In the genomic region with DNA sequence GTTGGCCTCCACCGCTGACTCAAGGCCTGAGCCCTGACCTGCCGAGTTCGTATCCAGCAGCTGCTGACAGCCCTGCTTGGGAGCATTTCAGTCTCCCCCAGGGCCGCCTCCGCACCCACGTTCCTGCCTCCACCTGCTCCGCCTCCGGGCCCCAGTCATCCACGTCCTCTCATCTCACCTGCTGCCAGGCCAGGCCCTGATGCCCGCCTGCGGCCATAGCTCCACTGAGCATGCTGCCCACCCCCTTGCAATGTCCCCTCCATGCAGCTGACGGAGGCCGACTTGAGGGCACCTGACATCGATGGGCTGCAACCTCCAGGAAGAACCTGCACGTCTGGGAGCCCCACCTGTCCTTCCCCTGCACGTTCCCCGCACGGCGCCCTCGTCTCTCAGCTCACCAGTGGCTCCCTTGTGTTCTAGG, we compare ENCODE assay signal across 16 cellular contexts. TPM values are rescaled to one million over a fixed set of nuclear protein-coding genes. Genes with fewer than 3 reads are reported as not detected.
DNase-seq lines count a peak whose midpoint lies in the region; TF ChIP-seq lines count a peak whose summit lies in the region.
"Had no signal": no experiment of that assay in that cellular context is flagged by ENCODE, and none has a peak within 500 bp of the region (broad histone marks: within the 10 kb centered on the region; RNA-seq: fewer than 3 reads in every experiment).

No MANE protein-coding gene starts in this region.

- H3K36me3 ChIP-seq in BLaER1 (peaks cover 58% of the 10 kb centered on the region), H7 (replicated peaks; ENCODE audit: control insufficient read depth, insufficient read depth, low read length) (no peaks in the 10 kb centered on the region)
- no peaks in the 10 kb centered on the region for H3K36me3 ChIP-seq in CD4-positive, alpha-beta memory T cell (ENCODE audit: insufficient read depth, low read length)

- H4K20me1 ChIP-seq in BLaER1 = peaks cover 73% of the 10 kb centered on the region; the same call in 1 of the 2 replicates

- peak overlapping the region; percentile 59 for H3K27ac Mint-ChIP-seq in glutamatergic neuron (ENCODE audit: unreplicated experiment)
- H3K27ac Mint-ChIP-seq in CD4-positive, alpha-beta memory T cell = no peak overlapping the region
- H3K27ac Mint-ChIP-seq: HFFc6 had no signal

- POLR2A ChIA-PET in CD4-positive, alpha-beta memory T cell (lab: Charles Lee; ENCODE audit: partially characterized antibody) = no interaction called here

- TF ChIP-seq CTCF in glutamatergic neuron (IDR thresholded peaks at IDR 0.05; ENCODE audit: partially characterized antibody, unreplicated experiment) = no peak

- intact Hi-C loops in posterior vena cava (cut with DNase I) = no loop called here
- intact Hi-C loops in CD4-positive, alpha-beta memory T cell (cut with micrococcal nuclease) = no loop called here

- H3K9me3 ChIP-seq in BLaER1 = peaks cover 3% of the 10 kb centered on the region; the same call in 1 of the 2 replicates
- H3K9me3 ChIP-seq in CD4-positive, alpha-beta memory T cell (ENCODE audit: control insufficient read depth in 1 of 2, low read length in 2 of 2) = no peaks in the 10 kb centered on the region

- CTCF ChIA-PET in CD4-positive, alpha-beta memory T cell (lab: Charles Lee; ENCODE audit: partially characterized antibody) = no interaction called here

- peaks cover 27% of the 10 kb centered on the region for H3K4me1 Mint-ChIP-seq in glutamatergic neuron (ENCODE audit: low read depth, unreplicated experiment)
- H3K4me1 Mint-ChIP-seq in CD4-positive, alpha-beta memory T cell = peaks cover 0 to 5% (median 0%) of the 10 kb centered on the region in 4 donors

- peak overlapping the region; percentile 16 for H3K4me3 Mint-ChIP-seq in glutamatergic neuron (ENCODE audit: unreplicated experiment)
- no peak overlapping the region for H3K4me3 Mint-ChIP-seq in CD4-positive, alpha-beta memory T cell
- H3K4me3 Mint-ChIP-seq: HFFc6 had no signal

- peak; percentile 56 for DNase-seq in H7
- DNase-seq in glutamatergic neuron = no peak
- peak; percentile 76 for DNase-seq in posterior vena cava (ENCODE audit: low spot score)
- DNase-seq in activated CD4-positive, alpha-beta T cell treated with anti-CD3 and anti-CD28 coated beads for 4 hours = no peak
- DNase-seq in cerebellar nuclear complex (lab: John Stamatoyannopoulos, UW) = no peak
- no peak for DNase-seq in CD4-positive, alpha-beta memory T cell
- DNase-seq: DMS53, GOT3, HFFc6, KBM-7, NCI-H1417 treated with DMSO at 0.1 percent for 48 hours, NCI-H2029, NCI-H2171, NCI-H748 treated with DMSO at 0.1 percent for 48 hours had no signal

- peaks cover 9% of the 10 kb centered on the region for H3K27me3 Mint-ChIP-seq in glutamatergic neuron (ENCODE audit: unreplicated experiment)
- no peaks in the 10 kb centered on the region for H3K27me3 Mint-ChIP-seq in CD4-positive, alpha-beta memory T cell

- H3K27me3 ChIP-seq in BLaER1 (no peaks in the 10 kb centered on the region), H7 (ENCODE audit: control insufficient read depth, insufficient read depth, low read length) (peaks cover 20% of the 10 kb centered on the region)
- H3K27me3 ChIP-seq in CD4-positive, alpha-beta memory T cell (ENCODE audit: insufficient read depth, low read length) = no peaks in the 10 kb centered on the region

- peaks cover 47% of the 10 kb centered on the region for H3K4me1 ChIP-seq in BLaER1
- no peaks in the 10 kb centered on the region for H3K4me1 ChIP-seq in CD4-positive, alpha-beta memory T cell (ENCODE audit: insufficient read depth, low read length)

- H3K36me3 Mint-ChIP-seq in glutamatergic neuron (ENCODE audit: unreplicated experiment) = peaks cover 3% of the 10 kb centered on the region
- H3K36me3 Mint-ChIP-seq in CD4-positive, alpha-beta memory T cell = peaks cover 0 to 8% of the 10 kb centered on the region in 2 donors

- no peak overlapping the region for H3K4me3 ChIP-seq in BLaER1
- no peak overlapping the region for H3K4me3 ChIP-seq in H7 (ENCODE audit: insufficient read depth, low read depth, low read length)
- no peak overlapping the region for H3K4me3 ChIP-seq in CD4-positive, alpha-beta memory T cell (ENCODE audit: low read length in 2 of 2)

- H3K27ac ChIP-seq in BLaER1 = no peak overlapping the region; the same call in 1 of the 2 replicates
- H3K27ac ChIP-seq in CD4-positive, alpha-beta memory T cell (ENCODE audit: low read depth, low read length) = no peak overlapping the region
- H3K27ac ChIP-seq: RWPE1 had no signal

- no peak overlapping the region for H3K9ac ChIP-seq in BLaER1

- H3K9me3 Mint-ChIP-seq in glutamatergic neuron (ENCODE audit: unreplicated experiment) = peaks cover 13% of the 10 kb centered on the region
- H3K9me3 Mint-ChIP-seq in CD4-positive, alpha-beta memory T cell = peaks cover 0 to 1% (median 0%) of the 10 kb centered on the region in 8 donors
- H3K9me3 Mint-ChIP-seq: HFFc6 had no signal

- peak overlapping the region; percentile 45; the same call in 1 of the 2 replicates for H3K4me2 ChIP-seq in BLaER1

RNA-seq across cellular contexts. Expression of a gene that starts 28.4 kb away (rescaled TPM):
- 1.3 and 2.8 TPM in 2 replicates for total RNA-seq in H7 (2014; rRNA removed; shearing (Covaris generic))
- 22.3 TPM for total RNA-seq in glutamatergic neuron (ENCODE audit: unreplicated experiment)
- total RNA-seq in posterior vena cava = 10 to 100 TPM in 1 of 2 donors, 1 to 10 TPM in 1; 9.7 to 11.2 TPM
- total RNA-seq in CD4-positive, alpha-beta memory T cell = 1 to 10 TPM; 4.4 to 5.9 TPM
- 1 to 10 TPM; 1.7 to 3.5 TPM for polyA plus RNA-seq in CD4-positive, alpha-beta memory T cell

Comparison
In these comparisons a context has a peak if more than half of its experiments do, and no peak if none do; other contexts are left out.
1. DNase-seq: peak in H7 (single experiment) and posterior vena cava (single experiment); none in glutamatergic neuron (single experiment), activated CD4-positive, alpha-beta T cell treated with anti-CD3 and anti-CD28 coated beads for 4 hours (0 of 2), cerebellar nuclear complex (0 of 2) and CD4-positive, alpha-beta memory T cell (0 of 5).